In the genomic region with DNA sequence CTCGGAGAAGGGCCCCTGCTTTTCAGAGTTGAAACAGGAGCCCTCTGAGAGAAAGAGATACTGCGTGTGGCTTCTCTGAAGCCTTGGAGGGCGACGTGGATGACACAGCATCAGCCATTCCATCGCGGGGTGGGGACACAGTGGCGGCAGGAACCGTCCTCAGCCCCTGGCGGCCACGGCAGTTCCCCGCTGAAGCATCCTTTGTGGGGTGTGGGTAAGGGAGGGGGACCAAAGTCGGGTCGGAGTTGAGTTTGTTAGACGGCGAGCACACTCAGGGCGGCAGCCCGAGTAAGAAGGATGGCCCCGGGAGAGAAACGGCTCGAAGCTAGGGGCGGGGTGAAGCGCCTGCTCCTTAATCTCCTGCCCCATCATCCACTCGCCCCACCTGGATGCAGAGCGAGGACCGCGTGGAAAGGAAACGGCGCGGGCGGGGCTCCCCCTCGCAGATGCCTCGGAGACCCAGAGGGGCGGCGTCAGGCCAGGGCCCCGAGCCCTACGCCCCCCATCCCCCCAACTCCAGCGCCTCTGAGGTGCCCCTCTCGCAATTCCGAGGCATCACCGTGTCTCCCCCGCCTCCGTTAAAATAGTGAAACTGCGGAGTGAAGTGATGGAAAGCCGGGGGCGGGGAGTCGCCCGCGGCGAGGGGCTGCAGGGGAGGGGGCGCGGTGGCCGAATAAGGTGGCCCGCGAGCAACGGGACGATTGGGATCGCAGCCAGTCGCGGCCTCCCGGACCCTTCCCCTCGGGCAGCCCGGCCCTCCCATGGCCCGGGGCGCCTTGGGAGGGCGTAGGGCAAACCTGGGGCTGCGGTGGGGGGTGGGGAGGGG, we compare ENCODE assay signal across 8 cellular contexts. TPM values are rescaled to one million over a fixed set of nuclear protein-coding genes. Genes with fewer than 3 reads are reported as not detected.
DNase-seq lines count a peak whose midpoint lies in the region; ATAC-seq and TF ChIP-seq lines count a peak whose summit lies in the region.

No MANE protein-coding gene starts in this region.

- peak overlapping the region; percentile 97 for H3K4me2 ChIP-seq in parathyroid adenoma (ENCODE audit: low read length)

- peak overlapping the region; percentile 22 for H3K9ac ChIP-seq in parathyroid adenoma

- no peaks in the 10 kb centered on the region for H3K9me3 ChIP-seq in HEK293 (ENCODE audit: control insufficient read depth, insufficient read depth, low read depth, low read length)
- H3K9me3 ChIP-seq in parathyroid adenoma (ENCODE audit: control insufficient read depth, low read length) = no peaks in the 10 kb centered on the region
- no peaks in the 10 kb centered on the region for H3K9me3 ChIP-seq in uterus

- H3K79me2 ChIP-seq in parathyroid adenoma = peaks cover 13% of the 10 kb centered on the region

- H2AFZ ChIP-seq in parathyroid adenoma = peak overlapping the region; percentile 98

- intact Hi-C loops in uterus (cut with DNase I; ENCODE audit: low total_unique reads) = no loop called here

- no peaks in the 10 kb centered on the region for H3K27me3 ChIP-seq in parathyroid adenoma (ENCODE audit: control insufficient read depth, insufficient read depth, low read length)
- no peaks in the 10 kb centered on the region for H3K27me3 ChIP-seq in uterus

- TF ChIP-seq POLR2A in uterus (IDR thresholded peaks at IDR 0.05) = no peak

- CTCF ChIA-PET in HEK293 (lab: Yijun Ruan, JAX) = interaction anchor here (0.7 kb wide), 1 partner anchor 122 kb away, joined by 3 read pairs; no protein-coding TSS in a partner anchor

- no peak overlapping the region; the same call in 1 of the 2 replicates for H3K27ac ChIP-seq in HEK293 (ENCODE audit: extremely low read depth, low read depth, low read length)
- H3K27ac ChIP-seq in parathyroid adenoma = peak overlapping the region; percentile 53
- peak overlapping the region; percentile 90 to 97 for H3K27ac ChIP-seq in uterus

- POLR2A ChIA-PET in HEK293 (lab: Yijun Ruan, JAX) = interaction anchor here (0.6 to 1.2 kb wide), 5 partner anchors 10 to 144 kb away, joined by 3 to 4 read pairs (median 3); no protein-coding TSS in a partner anchor

- H3K4me1 ChIP-seq in HEK293 (ENCODE audit: control insufficient read depth, insufficient read depth, low read length) (peaks cover 10% of the 10 kb centered on the region; the same call in 1 of the 2 replicates), parathyroid adenoma (peaks cover 4% of the 10 kb centered on the region), uterus (peaks cover 0 to 3% of the 10 kb centered on the region in 2 donors)

- H3K4me3 ChIP-seq in GM12865 (ENCODE audit: low read depth, low read length) (peak overlapping the region; percentile 99), HEK293 (ENCODE audit: low read depth, low read length) (peak overlapping the region; percentile 75), fibroblast of villous mesenchyme (ENCODE audit: low read depth, low read length) (peak overlapping the region; percentile 78), parathyroid adenoma (ENCODE audit: low read depth, low read length) (peak overlapping the region; percentile 86), uterus (peak overlapping the region; percentile 81 to 83)

- H3K36me3 ChIP-seq in HEK293 (ENCODE audit: control insufficient read depth in 2 of 2, insufficient read depth in 1 of 2, low read length in 2 of 2) = no peaks in the 10 kb centered on the region
- no peaks in the 10 kb centered on the region for H3K36me3 ChIP-seq in parathyroid adenoma (ENCODE audit: control insufficient read depth, insufficient read depth, low read length)
- H3K36me3 ChIP-seq in uterus = no peaks in the 10 kb centered on the region

- TF ChIP-seq CTCF in GM12865 (IDR thresholded peaks at IDR 0.05; ENCODE audit: insufficient read depth, low read depth, low read length, missing control alignments) = peak; percentile 53
- peak; percentile 45; the same call in 1 of the 2 replicates for TF ChIP-seq CTCF in HEK293 (tag by site-specific recombination; IDR thresholded peaks at IDR 0.05)
- peak; percentile 24 for TF ChIP-seq CTCF in fibroblast of villous mesenchyme (IDR thresholded peaks at IDR 0.05; ENCODE audit: insufficient read depth, low read depth, low read length)
- no peak for TF ChIP-seq CTCF in parathyroid adenoma (IDR thresholded peaks at IDR 0.05)
- peak in 2 of 4 experiments; percentile 20 to 24 for TF ChIP-seq CTCF in uterus (IDR thresholded peaks at IDR 0.05)

- DNase-seq in GM12865 (ENCODE audit: low read depth) (peak; percentile 72), NCI-H2227 treated with DMSO at 0.1 percent for 48 hours (lab: John Stamatoyannopoulos, UW) (peak; percentile 17), fibroblast of villous mesenchyme (ENCODE audit: low read depth) (no peak), uterus (peak; percentile 32 to 60)
- DNase-seq in activated T-cell treated with anti-CD3 and anti-CD28 coated beads, Interleukin-2, amount 50 U/mL, for 48 hours = peak; percentile 78 to 81

- ATAC-seq in GM18870 (IDR thresholded peaks at IDR 0.05; ENCODE audit: unreplicated experiment) = no peak

TF ChIP-seq in HEK293, 187 proteins besides CTCF, POLR2A, EP300 and RAD21 (continues in another document):
- peak; percentile 59 for TF ChIP-seq ZNF335 (tag by site-specific recombination; conservative IDR thresholded peaks at IDR 0.05)
- TF ChIP-seq, protein P1, sequence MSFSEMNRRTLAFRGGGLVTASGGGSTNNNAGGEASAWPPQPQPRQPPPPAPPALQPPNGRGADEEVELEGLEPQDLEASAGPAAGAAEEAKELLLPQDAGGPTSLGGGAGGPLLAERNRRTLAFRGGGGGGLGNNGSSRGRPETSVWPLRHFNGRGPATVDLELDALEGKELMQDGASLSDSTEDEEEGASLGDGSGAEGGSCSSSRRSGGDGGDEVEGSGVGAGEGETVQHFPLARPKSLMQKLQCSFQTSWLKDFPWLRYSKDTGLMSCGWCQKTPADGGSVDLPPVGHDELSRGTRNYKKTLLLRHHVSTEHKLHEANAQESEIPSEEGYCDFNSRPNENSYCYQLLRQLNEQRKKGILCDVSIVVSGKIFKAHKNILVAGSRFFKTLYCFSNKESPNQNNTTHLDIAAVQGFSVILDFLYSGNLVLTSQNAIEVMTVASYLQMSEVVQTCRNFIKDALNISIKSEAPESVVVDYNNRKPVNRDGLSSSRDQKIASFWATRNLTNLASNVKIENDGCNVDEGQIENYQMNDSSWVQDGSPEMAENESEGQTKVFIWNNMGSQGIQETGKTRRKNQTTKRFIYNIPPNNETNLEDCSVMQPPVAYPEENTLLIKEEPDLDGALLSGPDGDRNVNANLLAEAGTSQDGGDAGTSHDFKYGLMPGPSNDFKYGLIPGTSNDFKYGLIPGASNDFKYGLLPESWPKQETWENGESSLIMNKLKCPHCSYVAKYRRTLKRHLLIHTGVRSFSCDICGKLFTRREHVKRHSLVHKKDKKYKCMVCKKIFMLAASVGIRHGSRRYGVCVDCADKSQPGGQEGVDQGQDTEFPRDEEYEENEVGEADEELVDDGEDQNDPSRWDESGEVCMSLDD (tag by site-specific recombination; IDR thresholded peaks at IDR 0.05) = peak; percentile 44
- no peak for TF ChIP-seq ZNF76 (tag by site-specific recombination; IDR thresholded peaks at IDR 0.05; ENCODE audit: borderline replicate concordance, low read depth)
- 0 out of 2 replicates have a peak, but pooled peaks have one; percentile 60 for TF ChIP-seq ZNF24 (tag by site-specific recombination; IDR thresholded peaks at IDR 0.05)
- peak; percentile 75 for TF ChIP-seq GLIS1 (tag by site-specific recombination; IDR thresholded peaks at IDR 0.05)
- TF ChIP-seq ZXDB (tag by site-specific recombination; IDR thresholded peaks at IDR 0.05) = 0 out of 2 replicates have a peak, but pooled peaks have one; percentile 18
- peak; percentile 73 for TF ChIP-seq ZNF341 (tag by site-specific recombination; IDR thresholded peaks at IDR 0.05; ENCODE audit: low read depth)
- TF ChIP-seq SP7 (tag by site-specific recombination; IDR thresholded peaks at IDR 0.05) = peak; percentile 41; the same call in 1 of the 2 replicates
- TF ChIP-seq ZBTB20 (tag by site-specific recombination; IDR thresholded peaks at IDR 0.05) = peak; percentile 54; the same call in 1 of the 2 replicates
- peak; percentile 57 for TF ChIP-seq ZFHX2 (tag by site-specific recombination; conservative IDR thresholded peaks at IDR 0.05)
- 0 out of 2 replicates have a peak, but pooled peaks have one; percentile 9 for TF ChIP-seq EGR2 (tag by site-specific recombination; IDR thresholded peaks at IDR 0.05; ENCODE audit: low read depth)
- peak; percentile 40; the same call in 1 of the 2 replicates for TF ChIP-seq ZBTB48 (tag by site-specific recombination; IDR thresholded peaks at IDR 0.05)
- 0 out of 2 replicates have a peak, but pooled peaks have one; percentile 50 for TF ChIP-seq KLF8 (tag by site-specific recombination; IDR thresholded peaks at IDR 0.05)
- peak; percentile 41 for TF ChIP-seq SP3 (tag by site-specific recombination; IDR thresholded peaks at IDR 0.05)
- TF ChIP-seq ZIC2 (tag by site-specific recombination; IDR thresholded peaks at IDR 0.05) = no peak
- TF ChIP-seq, protein P2, sequence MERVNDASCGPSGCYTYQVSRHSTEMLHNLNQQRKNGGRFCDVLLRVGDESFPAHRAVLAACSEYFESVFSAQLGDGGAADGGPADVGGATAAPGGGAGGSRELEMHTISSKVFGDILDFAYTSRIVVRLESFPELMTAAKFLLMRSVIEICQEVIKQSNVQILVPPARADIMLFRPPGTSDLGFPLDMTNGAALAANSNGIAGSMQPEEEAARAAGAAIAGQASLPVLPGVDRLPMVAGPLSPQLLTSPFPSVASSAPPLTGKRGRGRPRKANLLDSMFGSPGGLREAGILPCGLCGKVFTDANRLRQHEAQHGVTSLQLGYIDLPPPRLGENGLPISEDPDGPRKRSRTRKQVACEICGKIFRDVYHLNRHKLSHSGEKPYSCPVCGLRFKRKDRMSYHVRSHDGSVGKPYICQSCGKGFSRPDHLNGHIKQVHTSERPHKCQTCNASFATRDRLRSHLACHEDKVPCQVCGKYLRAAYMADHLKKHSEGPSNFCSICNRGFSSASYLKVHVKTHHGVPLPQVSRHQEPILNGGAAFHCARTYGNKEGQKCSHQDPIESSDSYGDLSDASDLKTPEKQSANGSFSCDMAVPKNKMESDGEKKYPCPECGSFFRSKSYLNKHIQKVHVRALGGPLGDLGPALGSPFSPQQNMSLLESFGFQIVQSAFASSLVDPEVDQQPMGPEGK (tag by site-specific recombination; IDR thresholded peaks at IDR 0.05) = peak; percentile 67
- TF ChIP-seq ZEB2 (tag by site-specific recombination; IDR thresholded peaks at IDR 0.05) = peak; percentile 55
- TF ChIP-seq ZBTB8A (tag by site-specific recombination; IDR thresholded peaks at IDR 0.05) = peak; percentile 76

RNA-seq across cellular contexts. Expression of a gene that starts 0.8 kb away (rescaled TPM):
- total RNA-seq in fibroblast of villous mesenchyme = 24.5 and 26.3 TPM in 2 replicates
- total RNA-seq in uterus = 10 to 100 TPM; 15.1 to 65.9 (median 22.7) TPM
